ENCODE assay signal across 18 cellular contexts in the genomic region with DNA sequence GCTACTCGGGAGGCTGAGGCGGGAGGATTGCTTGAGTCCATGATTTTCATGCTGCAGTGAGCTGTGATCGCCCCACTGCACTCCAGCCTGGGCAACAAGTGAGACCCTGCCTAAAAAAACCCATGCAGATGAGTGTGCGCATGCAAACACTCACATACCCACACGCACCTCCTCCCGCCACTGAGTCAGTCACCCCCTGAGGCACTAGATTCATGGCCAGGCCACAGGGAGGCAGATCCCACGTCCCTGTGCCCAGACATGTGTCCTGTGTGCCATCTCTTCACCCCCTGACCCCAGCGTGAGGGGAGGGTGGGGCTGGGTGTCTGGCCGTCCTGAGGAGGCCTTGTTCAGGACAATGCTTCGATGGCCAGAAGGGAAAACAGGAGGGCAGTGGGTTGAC.
"Had no signal": no experiment of that assay in that cellular context is flagged by ENCODE, and none has a peak within 500 bp of the region (broad histone marks: within the 10 kb centered on the region; RNA-seq: fewer than 3 reads in every experiment).

No MANE protein-coding gene starts in this region.

- H3K4me1 ChIP-seq: pancreas had no signal

- H3K27me3 Mint-ChIP-seq: activated T-cell treated with anti-CD3 and anti-CD28 coated beads, Interleukin-2, amount 50 U/mL, for 24 hours; activated T-helper 17 cell treated with anti-CD3 and anti-CD28 coated beads, Interleukin-2, amount 50 U/mL, for 72 hours; naive thymus-derived CD8-positive, alpha-beta T cell; T-cell had no signal

- H3K36me3 ChIP-seq: cardiac muscle cell, pancreas had no signal

- DNase-seq: activated CD4-positive, alpha-beta T cell treated with anti-CD3 and anti-CD28 coated beads, Interleukin-2, amount 50 U/mL, for 4 hours; activated CD8-positive, alpha-beta memory T cell treated with anti-CD3 and anti-CD28 coated beads for 24 hours; activated CD8-positive, alpha-beta memory T cell treated with anti-CD3 and anti-CD28 coated beads, Interleukin-2, amount 50 U/mL, for 4 hours; activated T-cell treated with anti-CD3 and anti-CD28 coated beads, Interleukin-2, amount 50 U/mL, for 24 hours; effector CD8-positive, alpha-beta T cell; foreskin keratinocyte; stimulated activated CD4-positive, alpha-beta T cell treated with anti-CD3 and anti-CD28 coated beads, Interleukin-12 subunit alpha, Interleukin-12 subunit beta, amount 100 ng/mL, for 4 hours; stomach; T-cell had no signal

- ATAC-seq: activated naive CD4-positive, alpha-beta T cell treated with anti-CD3 and anti-CD28 coated beads, Interleukin-2, amount 50 U/mL, for 72 hours; activated T-helper 17 cell treated with anti-CD3 and anti-CD28 coated beads, Interleukin-2, amount 50 U/mL, for 72 hours; foreskin keratinocyte; left lobe of liver; naive thymus-derived CD8-positive, alpha-beta T cell; pancreas; right cardiac atrium; T-cell had no signal

- H3K27ac Mint-ChIP-seq: activated T-helper 17 cell treated with anti-CD3 and anti-CD28 coated beads, Interleukin-2, amount 50 U/mL, for 72 hours; T-cell had no signal

- H3K27ac ChIP-seq: cardiac muscle cell, foreskin keratinocyte, pancreas, stomach, suprapubic skin, tibial nerve had no signal

- H3K36me3 Mint-ChIP-seq: activated naive CD4-positive, alpha-beta T cell treated with anti-CD3 and anti-CD28 coated beads, Interleukin-2, amount 50 U/mL, for 72 hours had no signal

- H3K9me3 Mint-ChIP-seq: activated naive CD4-positive, alpha-beta T cell treated with anti-CD3 and anti-CD28 coated beads, Interleukin-2, amount 50 U/mL, for 72 hours; activated T-cell treated with anti-CD3 and anti-CD28 coated beads, Interleukin-2, amount 50 U/mL, for 24 hours; activated T-helper 17 cell treated with anti-CD3 and anti-CD28 coated beads, Interleukin-2, amount 50 U/mL, for 72 hours; naive thymus-derived CD8-positive, alpha-beta T cell; T-cell had no signal

- H3K4me3 Mint-ChIP-seq: activated T-cell treated with anti-CD3 and anti-CD28 coated beads, Interleukin-2, amount 50 U/mL, for 24 hours; activated T-helper 17 cell treated with anti-CD3 and anti-CD28 coated beads, Interleukin-2, amount 50 U/mL, for 72 hours; T-cell had no signal

- H3K4me3 ChIP-seq: cardiac muscle cell, pancreas, stomach, suprapubic skin, tibial nerve had no signal

- H3K9me3 ChIP-seq: pancreas, stomach, suprapubic skin, tibial nerve had no signal

- H3K27me3 ChIP-seq: cardiac muscle cell, foreskin keratinocyte, pancreas, stomach, suprapubic skin, tibial nerve had no signal
